In genomic region chr20:21413999-21414398, GRCh38 we compare ENCODE assay signal across 20 cellular contexts. TPM values are rescaled to one million over a fixed set of nuclear protein-coding genes. Genes with fewer than 3 reads are reported as not detected.
"Had no signal": no experiment of that assay in that cellular context is flagged by ENCODE, and none has a peak within 500 bp of the region (broad histone marks: within the 10 kb centered on the region; RNA-seq: fewer than 3 reads in every experiment).

No MANE protein-coding gene starts in this region.

RNA-seq across cellular contexts. Expression of gene NKX2-4, which starts 16.7 kb away (rescaled TPM):
- total RNA-seq: dermis microvascular lymphatic vessel endothelial cell; endodermal cell; esophagus mucosa; esophagus squamous epithelium; gastrocnemius medialis; glomerular endothelial cell; heart right ventricle; kidney epithelial cell; left cardiac atrium; left lung; left ventricle myocardium superior; lower leg skin; lower lobe of right lung; lung microvascular endothelial cell; mesenteric fat pad; mesothelial cell of epicardium; mucosa of descending colon; myocyte; naive thymus-derived CD8-positive, alpha-beta T cell had no signal
- polyA plus RNA-seq: heart right ventricle; keratinocyte; naive thymus-derived CD8-positive, alpha-beta T cell had no signal
